Comparison of ENCODE assay signal across 25 cellular contexts in the genomic region with DNA sequence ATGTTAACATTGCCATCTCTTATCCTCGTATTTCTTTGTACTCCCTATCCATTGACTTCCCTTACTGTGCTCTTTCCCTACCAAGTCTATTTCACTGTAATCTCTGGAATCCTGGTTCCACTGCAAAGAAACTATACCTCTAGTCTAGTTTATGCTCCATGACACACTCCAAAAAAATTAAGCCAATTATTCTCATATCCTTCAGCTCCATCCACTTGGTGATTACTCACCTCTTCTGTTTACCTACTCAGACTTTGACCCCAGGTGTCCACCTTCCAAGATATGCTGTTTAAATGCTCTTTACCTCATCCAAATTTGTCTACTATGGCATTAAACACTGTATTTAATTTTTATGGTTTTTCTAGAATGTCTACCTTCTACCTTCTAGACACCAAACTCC.
DNase-seq lines count a peak whose midpoint lies in the region; ATAC-seq lines count a peak whose summit lies in the region.
"Had no signal": no experiment of that assay in that cellular context is flagged by ENCODE, and none has a peak within 500 bp of the region (broad histone marks: within the 10 kb centered on the region; RNA-seq: fewer than 3 reads in every experiment).

No MANE protein-coding gene starts in this region.

- peak overlapping the region; percentile 38 for H3K27ac ChIP-seq in epithelial cell of prostate
- H3K27ac ChIP-seq: cardiac muscle cell, KMS-11, psoas muscle, testis had no signal

- DNase-seq in EH (ENCODE audit: low read depth) (peak; percentile 28), M059J (ENCODE audit: low read depth) (peak; percentile 15), epithelial cell of prostate (ENCODE audit: low read depth, low spot score) (no peak), renal cortical epithelial cell (ENCODE audit: low read depth) (peak; percentile 4), iPS-NIHi11 (ENCODE audit: low spot score) (no peak)
- DNase-seq: activated CD4-positive, CD25-positive, alpha-beta regulatory T cell treated with anti-CD3 and anti-CD28 coated beads, Interleukin-2, amount 50 U/mL, for 72 hours; activated CD8-positive, alpha-beta T cell treated with anti-CD3 and anti-CD28 coated beads, Interleukin-2, amount 10 ng/mL, durations not matched to agents 7 days and 5 days; activated naive CD4-positive, alpha-beta T cell; amniotic stem cell; H9; midbrain; MV-4-11; NCI-H1694; NCI-H82; psoas muscle; SHP77 treated with DMSO at 0.1 percent for 48 hours; stimulated activated CD4-positive, alpha-beta T cell treated with anti-CD3 and anti-CD28 coated beads, Interleukin-2, amount 100 ng/mL, for 24 hours; stimulated activated naive B cell treated with anti-CD40 and anti-IgM and Interleukin-4, amounts not matched to agents 10 μg/mL and 1 μg/mL and 100 μg/mL, for 72 hours; SW 1271; testis had no signal

- no peak for ATAC-seq in HG03442 (IDR thresholded peaks at IDR 0.05; ENCODE audit: unreplicated experiment)
- no peak for ATAC-seq in GM21576 (IDR thresholded peaks at IDR 0.05; ENCODE audit: unreplicated experiment)
- ATAC-seq: left lobe of liver; psoas muscle; stimulated activated naive B cell treated with anti-CD40 and anti-IgM and Interleukin-4, amounts not matched to agents 10 μg/mL and 1 μg/mL and 100 μg/mL, for 72 hours had no signal

Comparison
In these comparisons a context has a peak if more than half of its experiments do, and no peak if none do; other contexts are left out.
1. DNase-seq: peak in EH (single experiment), M059J (single experiment) and renal cortical epithelial cell (single experiment); none in epithelial cell of prostate (single experiment) and iPS-NIHi11 (single experiment).